9 cellular contexts compared by ENCODE assay signal in genomic region chr14:95196268-95196667, GRCh38. TPM values are rescaled to one million over a fixed set of nuclear protein-coding genes. Genes with fewer than 3 reads are reported as not detected.
A peak's percentile ranks its signal among the peaks of the same experiment; 100 is the strongest.
DNase-seq lines count a peak whose midpoint lies in the region; ATAC-seq and TF ChIP-seq lines count a peak whose summit lies in the region.
"Had no signal": no experiment of that assay in that cellular context is flagged by ENCODE, and none has a peak within 500 bp of the region (broad histone marks: within the 10 kb centered on the region; RNA-seq: fewer than 3 reads in every experiment).

No MANE protein-coding gene starts in this region.

- no peaks in the 10 kb centered on the region for H3K9me3 ChIP-seq in right cardiac atrium (ENCODE audit: control insufficient read depth, low read length)

- intact Hi-C loops in left cardiac atrium (cut with DNase I): loop anchor here in 1 of 2 donors (10.0 kb wide), 1 partner anchor 239 kb away; no protein-coding TSS in a partner anchor
- intact Hi-C loops in right cardiac atrium (cut with DNase I): no loop called here

- 47% methylated on average over 5 of the region's 5 CpGs for WGBS in right cardiac atrium

- TF ChIP-seq CTCF in fibroblast of pulmonary artery (IDR thresholded peaks at IDR 0.05; ENCODE audit: low read length, missing control alignments): peak; percentile 12

- H3K4me1 ChIP-seq in right cardiac atrium (ENCODE audit: control insufficient read depth, insufficient read depth, low read length): no peaks in the 10 kb centered on the region

- H3K4me3 ChIP-seq in right cardiac atrium (ENCODE audit: low read length): no peak overlapping the region
- no peak overlapping the region for H3K4me3 ChIP-seq in fibroblast of pulmonary artery (replicated peaks; ENCODE audit: low read depth, low read length)

- ATAC-seq in left cardiac atrium: peak; percentile 23 to 41
- ATAC-seq in right cardiac atrium: no peak
- no peak for ATAC-seq in HG03097 (IDR thresholded peaks at IDR 0.05; ENCODE audit: low FRiP score, unreplicated experiment)
- ATAC-seq in GM18868 (IDR thresholded peaks at IDR 0.05; ENCODE audit: unreplicated experiment): no peak

- no peak overlapping the region for H3K27ac ChIP-seq in right cardiac atrium (ENCODE audit: low read length)

- H3K27me3 ChIP-seq in right cardiac atrium (ENCODE audit: control insufficient read depth, insufficient read depth): no peaks in the 10 kb centered on the region

- DNase-seq in left cardiac atrium (no peak), right cardiac atrium (no peak), NCI-H524 treated with DMSO at 0.1 percent for 48 hours (lab: John Stamatoyannopoulos, UW) (peak; percentile 66), fibroblast of pulmonary artery (ENCODE audit: low read depth) (peak; percentile 18), NCI-H2081 (lab: John Stamatoyannopoulos, UW) (no peak), DMS114 treated with DMSO at 0.1 percent for 48 hours (lab: John Stamatoyannopoulos, UW; ENCODE audit: unreplicated experiment) (no peak)
- DNase-seq: DMS79 had no signal

RNA-seq across cellular contexts. Expression of gene DICER1, which starts 38.9 kb away (rescaled TPM):
- 10 to 100 TPM; 25.0 to 29.4 TPM for total RNA-seq in left cardiac atrium
- 10 to 100 TPM; 22.7 to 30.4 (median 25.9) TPM for total RNA-seq in right cardiac atrium
- 6.8 TPM for polyA plus RNA-seq in right cardiac atrium

Comparison
In these comparisons a context has a peak if more than half of its experiments do, and no peak if none do; other contexts are left out.
1. ATAC-seq: peak in left cardiac atrium (2 of 2); none in right cardiac atrium (0 of 2), HG03097 (single experiment) and GM18868 (single experiment).
2. DNase-seq: peak in NCI-H524 treated with DMSO at 0.1 percent for 48 hours (single experiment) and fibroblast of pulmonary artery (single experiment); none in left cardiac atrium (single experiment), right cardiac atrium (0 of 3), NCI-H2081 (0 of 2) and DMS114 treated with DMSO at 0.1 percent for 48 hours (single experiment).